22 cellular contexts compared by ENCODE assay signal in the genomic region with DNA sequence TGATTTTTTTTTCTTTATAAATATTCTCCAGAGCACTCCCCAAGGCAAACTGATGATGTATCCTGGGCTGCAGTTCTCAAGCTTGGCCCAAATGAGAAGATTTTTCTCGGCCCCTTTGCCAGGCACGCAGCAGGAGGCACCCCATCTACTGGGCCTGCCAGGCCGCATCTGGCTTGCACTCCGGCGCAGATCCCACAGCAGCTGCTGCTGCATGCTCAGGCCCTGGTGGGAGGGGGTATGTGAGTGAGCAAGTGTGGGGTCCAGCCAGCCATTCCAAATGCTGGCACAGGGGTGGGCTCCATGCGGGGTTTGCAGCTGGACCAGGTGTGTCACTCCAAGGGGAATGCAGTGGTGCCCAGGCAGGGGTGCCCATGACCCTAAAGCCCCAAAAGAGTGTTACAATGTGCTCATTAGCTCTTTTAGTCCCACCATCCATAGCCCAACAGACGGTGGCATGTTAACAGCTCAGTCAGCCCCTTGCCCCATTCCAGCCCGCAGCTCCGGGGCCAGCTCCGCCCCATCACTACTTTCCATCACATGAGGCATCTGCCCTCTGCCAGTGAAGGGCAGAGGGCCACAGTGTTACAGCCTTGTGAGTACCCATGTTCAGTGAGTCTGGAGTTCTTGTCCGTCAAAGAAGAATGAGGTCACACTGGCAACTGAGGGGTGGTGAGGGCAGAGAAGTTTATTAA. TPM values are rescaled to one million over a fixed set of nuclear protein-coding genes. Genes with fewer than 3 reads are reported as not detected.
DNase-seq lines count a peak whose midpoint lies in the region; ATAC-seq and TF ChIP-seq lines count a peak whose summit lies in the region.
"Had no signal": no experiment of that assay in that cellular context is flagged by ENCODE, and none has a peak within 500 bp of the region (broad histone marks: within the 10 kb centered on the region; RNA-seq: fewer than 3 reads in every experiment).

No MANE protein-coding gene starts in this region.

- H2BK15ac ChIP-seq in mesenchymal stem cell (ENCODE audit: low read depth, poor library complexity, severe bottlenecking), result no peak overlapping the region

- H3K4me3 ChIP-seq in heart right ventricle (no peak overlapping the region), coronary artery (no peak overlapping the region), mesenchymal stem cell (ENCODE audit: insufficient read depth in 1 of 2, low read depth in 1 of 2, low read length in 2 of 2) (no peak overlapping the region), WERI-Rb-1 (ENCODE audit: low read depth, low read length) (no peak overlapping the region)
- H3K4me3 ChIP-seq: BLaER1, GM23248 had no signal

- intact Hi-C loops in cardiac septum (cut with DNase I) (no loop called here), heart right ventricle (cut with DNase I) (no loop called here)

- no peak overlapping the region for H2BK5ac ChIP-seq in mesenchymal stem cell (ENCODE audit: low read depth, low read length, poor library complexity, severe bottlenecking)

- H2AFZ ChIP-seq in mesenchymal stem cell (ENCODE audit: low read depth, low read length), result no peak overlapping the region
- H2AFZ ChIP-seq: GM23248 had no signal

- H3K9me3 ChIP-seq in heart right ventricle (no peaks in the 10 kb centered on the region), mesenchymal stem cell (ENCODE audit: control insufficient read depth, low read length) (no peaks in the 10 kb centered on the region), WERI-Rb-1 (ENCODE audit: severe bottlenecking) (peaks cover 5% of the 10 kb centered on the region)

- H2AK5ac ChIP-seq in mesenchymal stem cell (ENCODE audit: low read length, severe bottlenecking), result no peak overlapping the region

- no peak overlapping the region for H4K91ac ChIP-seq in mesenchymal stem cell (ENCODE audit: low read length)

- H3K27ac ChIP-seq in heart right ventricle, result no peak overlapping the region
- H3K27ac ChIP-seq in coronary artery, result no peak overlapping the region
- H3K27ac ChIP-seq in mesenchymal stem cell (ENCODE audit: low read length, poor library complexity, severe bottlenecking), result no peak overlapping the region
- no peak overlapping the region for H3K27ac ChIP-seq in WERI-Rb-1
- H3K27ac ChIP-seq: BLaER1, GM23248 had no signal

- H3K18ac ChIP-seq in mesenchymal stem cell (ENCODE audit: low read depth in 1 of 2, low read length in 2 of 2), result no peak overlapping the region

- H3K4me2 ChIP-seq in mesenchymal stem cell (ENCODE audit: low read length, poor library complexity, severe bottlenecking), result no peak overlapping the region
- H3K4me2 ChIP-seq: BLaER1 had no signal

- ATAC-seq in heart right ventricle, result no peak
- no peak for ATAC-seq in HG03139 (IDR thresholded peaks at IDR 0.05; ENCODE audit: unreplicated experiment)
- ATAC-seq: HCT116, HepG2 had no signal

- H3K23ac ChIP-seq in mesenchymal stem cell (ENCODE audit: low read length in 2 of 2), result no peak overlapping the region

- no peak overlapping the region for H3K9ac ChIP-seq in mesenchymal stem cell (ENCODE audit: low read length)
- H3K9ac ChIP-seq: BLaER1, GM23248 had no signal

- no peak overlapping the region for H2BK12ac ChIP-seq in mesenchymal stem cell (ENCODE audit: low read length in 2 of 2)

- H3K4ac ChIP-seq in mesenchymal stem cell (ENCODE audit: low read depth in 1 of 2, low read length in 2 of 2), result no peak overlapping the region

- H4K8ac ChIP-seq in mesenchymal stem cell (ENCODE audit: low read length), result peak overlapping the region; percentile 60

- H3K4me1 ChIP-seq in heart right ventricle, result peaks cover 0 to 12% (median 6%) of the 10 kb centered on the region in 9 donors
- peaks cover 15% of the 10 kb centered on the region for H3K4me1 ChIP-seq in mesenchymal stem cell (ENCODE audit: control insufficient read depth, insufficient read depth, low read depth, low read length)

- TF ChIP-seq CTCF in heart right ventricle (IDR thresholded peaks at IDR 0.05), result no peak
- TF ChIP-seq CTCF in coronary artery (IDR thresholded peaks at IDR 0.05), result no peak
- no peak for TF ChIP-seq CTCF in WERI-Rb-1 (IDR thresholded peaks at IDR 0.05; ENCODE audit: low read depth, low read length)

- WGBS in heart right ventricle, 2 donors, result 93 to 96% methylated on average over 11 of the region's 11 CpGs
- 91% methylated on average over 11 of the region's 11 CpGs for WGBS in mesenchymal stem cell

- H3K36me3 ChIP-seq in heart right ventricle (peaks cover 0 to 24% (median 9%) of the 10 kb centered on the region in 9 donors), mesenchymal stem cell (ENCODE audit: control insufficient read depth in 1 of 2, insufficient read depth in 2 of 2, low read depth in 1 of 2, low read length in 2 of 2) (peaks cover 2 to 15% of the 10 kb centered on the region in 2 experiments), WERI-Rb-1 (peaks cover 8% of the 10 kb centered on the region)

- H2BK120ac ChIP-seq in mesenchymal stem cell (ENCODE audit: low read depth, low read length), result no peak overlapping the region

- H3K79me1 ChIP-seq in mesenchymal stem cell (replicated peaks; ENCODE audit: low read length, poor library complexity, severe bottlenecking), result no peaks in the 10 kb centered on the region

- H3K27me3 ChIP-seq in heart right ventricle, result peaks cover 0 to 5% (median 0%) of the 10 kb centered on the region in 7 donors
- H3K27me3 ChIP-seq in mesenchymal stem cell (ENCODE audit: control insufficient read depth in 1 of 2, insufficient read depth in 1 of 2, low read length in 2 of 2), result peaks cover 0 to 7% of the 10 kb centered on the region in 2 experiments
- peaks cover 21% of the 10 kb centered on the region for H3K27me3 ChIP-seq in WERI-Rb-1 (ENCODE audit: insufficient read depth, low read depth, severe bottlenecking)
- H3K27me3 ChIP-seq: BLaER1 had no signal

- DNase-seq in cardiac septum (ENCODE audit: low spot score) (peak; percentile 60), heart right ventricle (no peak), coronary artery (ENCODE audit: low spot score) (peak; percentile 61), mesenchymal stem cell (no peak), WERI-Rb-1 (no peak), NCI-H2029 (lab: John Stamatoyannopoulos, UW) (no peak), RKO (ENCODE audit: low spot score) (no peak)
- DNase-seq: 8988T; CD4-positive, alpha-beta memory T cell; DMS53; DND-41; EL; GM23248; HFFc6 had no signal

- H3K14ac ChIP-seq in mesenchymal stem cell (ENCODE audit: low read length in 2 of 2), result no peak overlapping the region

RNA-seq across cellular contexts. Expression of a gene that starts 25.9 kb away (rescaled TPM):
- total RNA-seq in cardiac septum (38.0 TPM), heart right ventricle (10 to 100 TPM; 27.4 to 46.9 (median 32.0) TPM)
- polyA plus RNA-seq in heart right ventricle, result 10 to 100 TPM; 15.1 to 27.5 TPM
- 96.7 TPM for polyA plus RNA-seq in mesenchymal stem cell (2013, experiment 1 of 2)
- polyA plus RNA-seq in mesenchymal stem cell (2013, experiment 2 of 2), result 101 TPM

RNA-seq across cellular contexts. Expression of a gene that starts 57.0 kb away (rescaled TPM):
- total RNA-seq in cardiac septum (not detected), heart right ventricle (not detected)
- not detected for polyA plus RNA-seq in heart right ventricle
- polyA plus RNA-seq in mesenchymal stem cell (2013, experiment 1 of 2), result not detected
- polyA plus RNA-seq in mesenchymal stem cell (2013, experiment 2 of 2), result not detected
- total RNA-seq: A673; CD4-positive, alpha-beta memory T cell; GM23248; H4; HepG2; HFFc6 had no signal
- polyA plus RNA-seq: AG04450; CD14-positive monocyte; CD4-positive, alpha-beta memory T cell; GM23248; HepG2 had no signal

Comparison
In these comparisons a context has a peak if more than half of its experiments do, and no peak if none do; other contexts are left out.
1. DNase-seq: peak in cardiac septum (single experiment) and coronary artery (single experiment); none in heart right ventricle (0 of 2), mesenchymal stem cell (single experiment), WERI-Rb-1 (single experiment), NCI-H2029 (single experiment) and RKO (single experiment).